Comparison of ENCODE assay signal across 1 cellular context in the genomic region with DNA sequence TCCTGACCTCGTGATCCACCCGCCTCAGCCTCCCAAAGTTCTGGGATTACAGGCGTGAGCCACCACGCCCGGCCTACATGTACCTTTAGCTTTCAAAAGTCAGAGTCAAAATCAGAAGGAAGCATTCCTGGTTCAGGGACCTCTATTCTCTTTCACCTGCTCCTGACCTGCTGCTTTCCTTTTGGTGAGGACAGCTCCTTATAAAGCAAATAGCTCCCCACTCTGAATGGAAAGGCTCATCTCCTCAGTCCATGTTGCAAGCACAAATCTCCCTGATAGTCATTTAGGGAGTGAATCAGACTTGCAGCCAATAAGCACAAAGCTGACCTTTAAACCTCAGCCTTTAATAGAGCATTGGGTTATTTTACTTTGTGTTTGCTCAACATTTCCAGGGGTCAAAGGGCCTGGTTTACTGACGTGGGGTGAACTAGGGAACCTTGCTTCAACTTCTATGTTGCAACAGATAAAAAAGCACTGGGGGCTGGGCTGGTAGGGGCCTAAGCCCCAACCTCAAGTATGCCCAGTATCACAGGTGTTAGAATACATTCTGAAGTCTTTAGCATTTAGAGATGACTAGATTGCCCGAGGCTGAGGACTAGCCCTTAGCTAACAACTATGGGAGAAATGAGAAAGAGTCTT.
TF ChIP-seq lines count a peak whose summit lies in the region.

No MANE protein-coding gene starts in this region.

TF ChIP-seq in HepG2, 621 proteins besides CTCF, POLR2A, EP300 and RAD21 (continued from another document and continues in another):
- TF ChIP-seq, protein P1, sequence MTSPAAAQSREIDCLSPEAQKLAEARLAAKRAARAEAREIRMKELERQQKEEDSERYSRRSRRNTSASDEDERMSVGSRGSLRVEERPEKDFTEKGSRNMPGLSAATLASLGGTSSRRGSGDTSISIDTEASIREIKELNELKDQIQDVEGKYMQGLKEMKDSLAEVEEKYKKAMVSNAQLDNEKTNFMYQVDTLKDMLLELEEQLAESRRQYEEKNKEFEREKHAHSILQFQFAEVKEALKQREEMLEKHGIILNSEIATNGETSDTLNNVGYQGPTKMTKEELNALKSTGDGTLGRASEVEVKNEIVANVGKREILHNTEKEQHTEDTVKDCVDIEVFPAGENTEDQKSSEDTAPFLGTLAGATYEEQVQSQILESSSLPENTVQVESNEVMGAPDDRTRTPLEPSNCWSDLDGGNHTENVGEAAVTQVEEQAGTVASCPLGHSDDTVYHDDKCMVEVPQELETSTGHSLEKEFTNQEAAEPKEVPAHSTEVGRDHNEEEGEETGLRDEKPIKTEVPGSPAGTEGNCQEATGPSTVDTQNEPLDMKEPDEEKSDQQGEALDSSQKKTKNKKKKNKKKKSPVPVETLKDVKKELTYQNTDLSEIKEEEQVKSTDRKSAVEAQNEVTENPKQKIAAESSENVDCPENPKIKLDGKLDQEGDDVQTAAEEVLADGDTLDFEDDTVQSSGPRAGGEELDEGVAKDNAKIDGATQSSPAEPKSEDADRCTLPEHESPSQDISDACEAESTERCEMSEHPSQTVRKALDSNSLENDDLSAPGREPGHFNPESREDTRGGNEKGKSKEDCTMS (CRISPR knock-in tag; conservative IDR thresholded peaks at IDR 0.05), result no peak
- TF ChIP-seq SMARCC2 (IDR thresholded peaks at IDR 0.05) (no peak), SMAD3 (CRISPR knock-in tag; IDR thresholded peaks at IDR 0.05) (peak; percentile 89), ELF3 (CRISPR knock-in tag; IDR thresholded peaks at IDR 0.05) (peak; percentile 70; the same call in 1 of the 2 replicates), ZNF160 (CRISPR knock-in tag; IDR thresholded peaks at IDR 0.05) (no peak), ZNF136 (CRISPR knock-in tag; IDR thresholded peaks at IDR 0.05; ENCODE audit: low read depth) (0 out of 2 replicates have a peak, but pooled peaks have one; percentile 35), EHMT2 (IDR thresholded peaks at IDR 0.05; ENCODE audit: borderline replicate concordance, low read depth, low read length) (peak; percentile 48; the same call in 1 of the 2 replicates), ZNF670 (CRISPR knock-in tag; IDR thresholded peaks at IDR 0.05; ENCODE audit: borderline replicate concordance) (0 out of 2 replicates have a peak, but pooled peaks have one; percentile 75), MXI1 (IDR thresholded peaks at IDR 0.05; ENCODE audit: borderline replicate concordance, low read depth, low read length) (peak; percentile 48; the same call in 1 of the 3 replicates), MIER2 (CRISPR knock-in tag; IDR thresholded peaks at IDR 0.05) (peak; percentile 64; the same call in 1 of the 2 replicates), NPAS2 (CRISPR knock-in tag; IDR thresholded peaks at IDR 0.05; ENCODE audit: borderline replicate concordance) (no peak), HNRNPLL (IDR thresholded peaks at IDR 0.05; ENCODE audit: low read depth, low read length, poor library complexity, severe bottlenecking) (no peak), HDAC1 (CRISPR knock-in tag; IDR thresholded peaks at IDR 0.05) (peak; percentile 90), U2AF2 (IDR thresholded peaks at IDR 0.05; ENCODE audit: low read depth, low read length) (no peak), RELA (CRISPR knock-in tag; IDR thresholded peaks at IDR 0.05) (no peak), ZNF747 (CRISPR knock-in tag; IDR thresholded peaks at IDR 0.05; ENCODE audit: borderline replicate concordance) (peak; percentile 73; the same call in 1 of the 2 replicates), PRMT3 (CRISPR knock-in tag; IDR thresholded peaks at IDR 0.05; ENCODE audit: borderline replicate concordance, low read depth) (no peak), SP1 (IDR thresholded peaks at IDR 0.05) (no peak), SP1 (CRISPR knock-in tag; IDR thresholded peaks at IDR 0.05) (no peak), GLI4 (CRISPR knock-in tag; IDR thresholded peaks at IDR 0.05; ENCODE audit: borderline replicate concordance) (no peak), MEIS1 (CRISPR knock-in tag; IDR thresholded peaks at IDR 0.05; ENCODE audit: borderline replicate concordance) (no peak), SMAD9 (CRISPR knock-in tag; IDR thresholded peaks at IDR 0.05) (no peak), BCL6 (CRISPR knock-in tag; IDR thresholded peaks at IDR 0.05) (peak; percentile 91), ZNF737 (CRISPR knock-in tag; IDR thresholded peaks at IDR 0.05; ENCODE audit: borderline replicate concordance) (no peak), ISL2 (CRISPR knock-in tag; IDR thresholded peaks at IDR 0.05) (peak; percentile 97)
- TF ChIP-seq, protein P2, sequence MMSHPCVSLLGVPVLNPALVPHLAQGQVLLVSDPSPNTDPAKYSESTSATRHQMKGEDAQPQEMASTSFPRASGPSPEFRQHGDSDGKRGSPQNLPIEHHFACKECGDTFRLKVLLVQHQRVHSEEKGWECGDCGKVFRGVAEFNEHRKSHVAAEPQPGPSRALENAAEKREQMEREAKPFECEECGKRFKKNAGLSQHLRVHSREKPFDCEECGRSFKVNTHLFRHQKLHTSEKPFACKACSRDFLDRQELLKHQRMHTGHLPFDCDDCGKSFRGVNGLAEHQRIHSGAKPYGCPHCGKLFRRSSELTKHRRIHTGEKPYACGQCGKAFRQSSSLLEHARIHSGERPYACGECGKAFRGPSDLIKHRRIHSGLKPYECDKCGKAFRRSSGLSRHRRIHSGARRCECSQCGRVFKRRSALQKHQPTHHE (CRISPR knock-in tag; IDR thresholded peaks at IDR 0.05; ENCODE audit: borderline replicate concordance), result no peak
- TF ChIP-seq, protein P3, sequence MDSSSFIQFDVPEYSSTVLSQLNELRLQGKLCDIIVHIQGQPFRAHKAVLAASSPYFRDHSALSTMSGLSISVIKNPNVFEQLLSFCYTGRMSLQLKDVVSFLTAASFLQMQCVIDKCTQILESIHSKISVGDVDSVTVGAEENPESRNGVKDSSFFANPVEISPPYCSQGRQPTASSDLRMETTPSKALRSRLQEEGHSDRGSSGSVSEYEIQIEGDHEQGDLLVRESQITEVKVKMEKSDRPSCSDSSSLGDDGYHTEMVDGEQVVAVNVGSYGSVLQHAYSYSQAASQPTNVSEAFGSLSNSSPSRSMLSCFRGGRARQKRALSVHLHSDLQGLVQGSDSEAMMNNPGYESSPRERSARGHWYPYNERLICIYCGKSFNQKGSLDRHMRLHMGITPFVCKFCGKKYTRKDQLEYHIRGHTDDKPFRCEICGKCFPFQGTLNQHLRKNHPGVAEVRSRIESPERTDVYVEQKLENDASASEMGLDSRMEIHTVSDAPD (CRISPR knock-in tag; IDR thresholded peaks at IDR 0.05), result peak; percentile 67; the same call in 1 of the 2 replicates
- TF ChIP-seq, protein P4, sequence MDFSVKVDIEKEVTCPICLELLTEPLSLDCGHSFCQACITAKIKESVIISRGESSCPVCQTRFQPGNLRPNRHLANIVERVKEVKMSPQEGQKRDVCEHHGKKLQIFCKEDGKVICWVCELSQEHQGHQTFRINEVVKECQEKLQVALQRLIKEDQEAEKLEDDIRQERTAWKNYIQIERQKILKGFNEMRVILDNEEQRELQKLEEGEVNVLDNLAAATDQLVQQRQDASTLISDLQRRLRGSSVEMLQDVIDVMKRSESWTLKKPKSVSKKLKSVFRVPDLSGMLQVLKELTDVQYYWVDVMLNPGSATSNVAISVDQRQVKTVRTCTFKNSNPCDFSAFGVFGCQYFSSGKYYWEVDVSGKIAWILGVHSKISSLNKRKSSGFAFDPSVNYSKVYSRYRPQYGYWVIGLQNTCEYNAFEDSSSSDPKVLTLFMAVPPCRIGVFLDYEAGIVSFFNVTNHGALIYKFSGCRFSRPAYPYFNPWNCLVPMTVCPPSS (IDR thresholded peaks at IDR 0.05), result no peak
- TF ChIP-seq, protein P5, sequence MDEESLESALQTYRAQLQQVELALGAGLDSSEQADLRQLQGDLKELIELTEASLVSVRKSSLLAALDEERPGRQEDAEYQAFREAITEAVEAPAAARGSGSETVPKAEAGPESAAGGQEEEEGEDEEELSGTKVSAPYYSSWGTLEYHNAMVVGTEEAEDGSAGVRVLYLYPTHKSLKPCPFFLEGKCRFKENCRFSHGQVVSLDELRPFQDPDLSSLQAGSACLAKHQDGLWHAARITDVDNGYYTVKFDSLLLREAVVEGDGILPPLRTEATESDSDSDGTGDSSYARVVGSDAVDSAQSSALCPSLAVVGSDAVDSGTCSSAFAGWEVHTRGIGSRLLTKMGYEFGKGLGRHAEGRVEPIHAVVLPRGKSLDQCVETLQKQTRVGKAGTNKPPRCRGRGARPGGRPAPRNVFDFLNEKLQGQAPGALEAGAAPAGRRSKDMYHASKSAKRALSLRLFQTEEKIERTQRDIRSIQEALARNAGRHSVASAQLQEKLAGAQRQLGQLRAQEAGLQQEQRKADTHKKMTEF (CRISPR knock-in tag; IDR thresholded peaks at IDR 0.05), result peak; percentile 85
- TF ChIP-seq, protein P6, sequence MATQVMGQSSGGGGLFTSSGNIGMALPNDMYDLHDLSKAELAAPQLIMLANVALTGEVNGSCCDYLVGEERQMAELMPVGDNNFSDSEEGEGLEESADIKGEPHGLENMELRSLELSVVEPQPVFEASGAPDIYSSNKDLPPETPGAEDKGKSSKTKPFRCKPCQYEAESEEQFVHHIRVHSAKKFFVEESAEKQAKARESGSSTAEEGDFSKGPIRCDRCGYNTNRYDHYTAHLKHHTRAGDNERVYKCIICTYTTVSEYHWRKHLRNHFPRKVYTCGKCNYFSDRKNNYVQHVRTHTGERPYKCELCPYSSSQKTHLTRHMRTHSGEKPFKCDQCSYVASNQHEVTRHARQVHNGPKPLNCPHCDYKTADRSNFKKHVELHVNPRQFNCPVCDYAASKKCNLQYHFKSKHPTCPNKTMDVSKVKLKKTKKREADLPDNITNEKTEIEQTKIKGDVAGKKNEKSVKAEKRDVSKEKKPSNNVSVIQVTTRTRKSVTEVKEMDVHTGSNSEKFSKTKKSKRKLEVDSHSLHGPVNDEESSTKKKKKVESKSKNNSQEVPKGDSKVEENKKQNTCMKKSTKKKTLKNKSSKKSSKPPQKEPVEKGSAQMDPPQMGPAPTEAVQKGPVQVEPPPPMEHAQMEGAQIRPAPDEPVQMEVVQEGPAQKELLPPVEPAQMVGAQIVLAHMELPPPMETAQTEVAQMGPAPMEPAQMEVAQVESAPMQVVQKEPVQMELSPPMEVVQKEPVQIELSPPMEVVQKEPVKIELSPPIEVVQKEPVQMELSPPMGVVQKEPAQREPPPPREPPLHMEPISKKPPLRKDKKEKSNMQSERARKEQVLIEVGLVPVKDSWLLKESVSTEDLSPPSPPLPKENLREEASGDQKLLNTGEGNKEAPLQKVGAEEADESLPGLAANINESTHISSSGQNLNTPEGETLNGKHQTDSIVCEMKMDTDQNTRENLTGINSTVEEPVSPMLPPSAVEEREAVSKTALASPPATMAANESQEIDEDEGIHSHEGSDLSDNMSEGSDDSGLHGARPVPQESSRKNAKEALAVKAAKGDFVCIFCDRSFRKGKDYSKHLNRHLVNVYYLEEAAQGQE (IDR thresholded peaks at IDR 0.05; ENCODE audit: borderline replicate concordance in 1 of 2, low read depth in 1 of 2, low read length in 2 of 2), result peak in 1 of 2 experiments; percentile 72; a peak in 2 of 4 replicates
- TF ChIP-seq, protein P7, sequence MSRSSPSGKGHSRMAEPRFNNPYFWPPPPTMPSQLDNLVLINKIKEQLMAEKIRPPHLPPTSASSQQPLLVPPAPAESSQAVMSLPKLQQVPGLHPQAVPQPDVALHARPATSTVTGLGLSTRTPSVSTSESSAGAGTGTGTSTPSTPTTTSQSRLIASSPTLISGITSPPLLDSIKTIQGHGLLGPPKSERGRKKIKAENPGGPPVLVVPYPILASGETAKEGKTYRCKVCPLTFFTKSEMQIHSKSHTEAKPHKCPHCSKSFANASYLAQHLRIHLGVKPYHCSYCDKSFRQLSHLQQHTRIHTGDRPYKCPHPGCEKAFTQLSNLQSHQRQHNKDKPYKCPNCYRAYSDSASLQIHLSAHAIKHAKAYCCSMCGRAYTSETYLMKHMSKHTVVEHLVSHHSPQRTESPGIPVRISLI (CRISPR knock-in tag; IDR thresholded peaks at IDR 0.05; ENCODE audit: borderline replicate concordance), result peak; percentile 83
- TF ChIP-seq, protein P8, sequence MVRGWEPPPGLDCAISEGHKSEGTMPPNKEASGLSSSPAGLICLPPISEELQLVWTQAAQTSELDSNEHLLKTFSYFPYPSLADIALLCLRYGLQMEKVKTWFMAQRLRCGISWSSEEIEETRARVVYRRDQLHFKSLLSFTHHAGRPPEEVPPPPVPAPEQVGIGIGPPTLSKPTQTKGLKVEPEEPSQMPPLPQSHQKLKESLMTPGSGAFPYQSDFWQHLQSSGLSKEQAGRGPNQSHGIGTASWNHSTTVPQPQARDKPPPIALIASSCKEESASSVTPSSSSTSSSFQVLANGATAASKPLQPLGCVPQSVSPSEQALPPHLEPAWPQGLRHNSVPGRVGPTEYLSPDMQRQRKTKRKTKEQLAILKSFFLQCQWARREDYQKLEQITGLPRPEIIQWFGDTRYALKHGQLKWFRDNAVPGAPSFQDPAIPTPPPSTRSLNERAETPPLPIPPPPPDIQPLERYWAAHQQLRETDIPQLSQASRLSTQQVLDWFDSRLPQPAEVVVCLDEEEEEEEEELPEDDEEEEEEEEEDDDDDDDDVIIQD (CRISPR knock-in tag; IDR thresholded peaks at IDR 0.05; ENCODE audit: low read depth), result peak; percentile 99
- TF ChIP-seq, protein P9, sequence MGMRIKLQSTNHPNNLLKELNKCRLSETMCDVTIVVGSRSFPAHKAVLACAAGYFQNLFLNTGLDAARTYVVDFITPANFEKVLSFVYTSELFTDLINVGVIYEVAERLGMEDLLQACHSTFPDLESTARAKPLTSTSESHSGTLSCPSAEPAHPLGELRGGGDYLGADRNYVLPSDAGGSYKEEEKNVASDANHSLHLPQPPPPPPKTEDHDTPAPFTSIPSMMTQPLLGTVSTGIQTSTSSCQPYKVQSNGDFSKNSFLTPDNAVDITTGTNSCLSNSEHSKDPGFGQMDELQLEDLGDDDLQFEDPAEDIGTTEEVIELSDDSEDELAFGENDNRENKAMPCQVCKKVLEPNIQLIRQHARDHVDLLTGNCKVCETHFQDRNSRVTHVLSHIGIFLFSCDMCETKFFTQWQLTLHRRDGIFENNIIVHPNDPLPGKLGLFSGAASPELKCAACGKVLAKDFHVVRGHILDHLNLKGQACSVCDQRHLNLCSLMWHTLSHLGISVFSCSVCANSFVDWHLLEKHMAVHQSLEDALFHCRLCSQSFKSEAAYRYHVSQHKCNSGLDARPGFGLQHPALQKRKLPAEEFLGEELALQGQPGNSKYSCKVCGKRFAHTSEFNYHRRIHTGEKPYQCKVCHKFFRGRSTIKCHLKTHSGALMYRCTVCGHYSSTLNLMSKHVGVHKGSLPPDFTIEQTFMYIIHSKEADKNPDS (CRISPR knock-in tag; IDR thresholded peaks at IDR 0.05), result no peak
- TF ChIP-seq, protein P10, sequence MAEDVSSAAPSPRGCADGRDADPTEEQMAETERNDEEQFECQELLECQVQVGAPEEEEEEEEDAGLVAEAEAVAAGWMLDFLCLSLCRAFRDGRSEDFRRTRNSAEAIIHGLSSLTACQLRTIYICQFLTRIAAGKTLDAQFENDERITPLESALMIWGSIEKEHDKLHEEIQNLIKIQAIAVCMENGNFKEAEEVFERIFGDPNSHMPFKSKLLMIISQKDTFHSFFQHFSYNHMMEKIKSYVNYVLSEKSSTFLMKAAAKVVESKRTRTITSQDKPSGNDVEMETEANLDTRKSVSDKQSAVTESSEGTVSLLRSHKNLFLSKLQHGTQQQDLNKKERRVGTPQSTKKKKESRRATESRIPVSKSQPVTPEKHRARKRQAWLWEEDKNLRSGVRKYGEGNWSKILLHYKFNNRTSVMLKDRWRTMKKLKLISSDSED (CRISPR knock-in tag; IDR thresholded peaks at IDR 0.05), result no peak
- TF ChIP-seq, protein P11, sequence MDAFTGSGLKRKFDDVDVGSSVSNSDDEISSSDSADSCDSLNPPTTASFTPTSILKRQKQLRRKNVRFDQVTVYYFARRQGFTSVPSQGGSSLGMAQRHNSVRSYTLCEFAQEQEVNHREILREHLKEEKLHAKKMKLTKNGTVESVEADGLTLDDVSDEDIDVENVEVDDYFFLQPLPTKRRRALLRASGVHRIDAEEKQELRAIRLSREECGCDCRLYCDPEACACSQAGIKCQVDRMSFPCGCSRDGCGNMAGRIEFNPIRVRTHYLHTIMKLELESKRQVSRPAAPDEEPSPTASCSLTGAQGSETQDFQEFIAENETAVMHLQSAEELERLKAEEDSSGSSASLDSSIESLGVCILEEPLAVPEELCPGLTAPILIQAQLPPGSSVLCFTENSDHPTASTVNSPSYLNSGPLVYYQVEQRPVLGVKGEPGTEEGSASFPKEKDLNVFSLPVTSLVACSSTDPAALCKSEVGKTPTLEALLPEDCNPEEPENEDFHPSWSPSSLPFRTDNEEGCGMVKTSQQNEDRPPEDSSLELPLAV (CRISPR knock-in tag; conservative IDR thresholded peaks at IDR 0.05; ENCODE audit: low read depth), result no peak
